Comparison of ENCODE assay signal across 1 cellular context in genomic region chr6:3028202-3028601, GRCh38.
TF ChIP-seq lines count a peak whose summit lies in the region.

No MANE protein-coding gene starts in this region.

TF ChIP-seq in HepG2, 621 proteins besides CTCF, POLR2A, EP300 and RAD21:
- TF ChIP-seq NFYB (CRISPR knock-in tag; IDR thresholded peaks at IDR 0.05) (peak; percentile 73), NFYC (CRISPR knock-in tag; IDR thresholded peaks at IDR 0.05) (peak; percentile 71)
TF ChIP-seq in HepG2: peak in this region for 2; not testable (repeated sequence) for 619.
